Comparison of ENCODE assay signal across 17 cellular contexts in genomic region chr1:228913649-228914048, GRCh38.
"Had no signal": no experiment of that assay in that cellular context is flagged by ENCODE, and none has a peak within 500 bp of the region (broad histone marks: within the 10 kb centered on the region; RNA-seq: fewer than 3 reads in every experiment).

No MANE protein-coding gene starts in this region.

- H3K4me1 ChIP-seq: gastrocnemius medialis, prostate gland had no signal

- H3K36me3 ChIP-seq: brain microvascular endothelial cell, gastrocnemius medialis, prostate gland, stomach had no signal

- H3K27ac ChIP-seq: brain microvascular endothelial cell, gastrocnemius medialis, prostate gland, stomach had no signal

- H3K4me3 Mint-ChIP-seq: activated B cell treated with CpG ODN at 0.5 μM for 24 hours; activated CD4-positive, alpha-beta T cell treated with anti-CD3 and anti-CD28 coated beads, Interleukin-2, amount 10 ng/mL, durations not matched to agents 24 days and 14 days; activated CD8-positive, alpha-beta T cell treated with anti-CD3 and anti-CD28 coated beads, Interleukin-2, amount 10 ng/mL, durations not matched to agents 7 days and 5 days; activated naive CD8-positive, alpha-beta T cell treated with anti-CD3 and anti-CD28 coated beads, Interleukin-2, amount 10 ng/mL, durations not matched to agents 7 days and 5 days; dendritic cell treated with granulocyte-macrophage colony-stimulating factor and Interleukin-4, amounts not matched to agents 40 ng/mL and 50 ng/mL, for 4 days; naive thymus-derived CD4-positive, alpha-beta T cell had no signal

- H3K27me3 ChIP-seq: gastrocnemius medialis, stomach had no signal

- H3K27ac Mint-ChIP-seq: activated B cell treated with CpG ODN at 0.5 μM for 24 hours; activated CD4-positive, alpha-beta T cell treated with anti-CD3 and anti-CD28 coated beads, Interleukin-2, amount 10 ng/mL, durations not matched to agents 24 days and 14 days; activated CD8-positive, alpha-beta T cell treated with anti-CD3 and anti-CD28 coated beads, Interleukin-2, amount 10 ng/mL, durations not matched to agents 7 days and 5 days; activated naive CD8-positive, alpha-beta T cell treated with anti-CD3 and anti-CD28 coated beads, Interleukin-2, amount 10 ng/mL, durations not matched to agents 7 days and 5 days; dendritic cell treated with granulocyte-macrophage colony-stimulating factor and Interleukin-4, amounts not matched to agents 40 ng/mL and 50 ng/mL, for 4 days; naive thymus-derived CD4-positive, alpha-beta T cell had no signal

- DNase-seq: activated B cell treated with CpG ODN at 0.5 μM for 24 hours; activated CD4-positive, alpha-beta T cell treated with anti-CD3 and anti-CD28 coated beads, Interleukin-2, amount 10 ng/mL, durations not matched to agents 24 days and 14 days; activated CD8-positive, alpha-beta T cell treated with anti-CD3 and anti-CD28 coated beads, Interleukin-2, amount 10 ng/mL, durations not matched to agents 7 days and 5 days; activated naive CD4-positive, alpha-beta T cell; activated naive CD8-positive, alpha-beta T cell treated with anti-CD3 and anti-CD28 coated beads, Interleukin-2, amount 10 ng/mL, durations not matched to agents 7 days and 5 days; brain microvascular endothelial cell; cerebellar nuclear complex; gastrocnemius medialis; left colon; mammary epithelial cell; mucosa of descending colon; naive thymus-derived CD4-positive, alpha-beta T cell; stomach; SW 1271 had no signal

- H3K9me3 Mint-ChIP-seq: activated CD4-positive, alpha-beta T cell treated with anti-CD3 and anti-CD28 coated beads, Interleukin-2, amount 10 ng/mL, durations not matched to agents 24 days and 14 days had no signal

- H3K27me3 Mint-ChIP-seq: activated B cell treated with CpG ODN at 0.5 μM for 24 hours; activated naive CD8-positive, alpha-beta T cell treated with anti-CD3 and anti-CD28 coated beads, Interleukin-2, amount 10 ng/mL, durations not matched to agents 7 days and 5 days had no signal

- ATAC-seq: activated CD8-positive, alpha-beta T cell treated with anti-CD3 and anti-CD28 coated beads, Interleukin-2, amount 10 ng/mL, durations not matched to agents 7 days and 5 days; gastrocnemius medialis; left colon; mucosa of descending colon; naive thymus-derived CD4-positive, alpha-beta T cell; sciatic nerve had no signal

- H3K4me3 ChIP-seq: gastrocnemius medialis, mucosa of descending colon, prostate gland, stomach had no signal

- H3K9me3 ChIP-seq: gastrocnemius medialis, mucosa of descending colon, prostate gland, stomach had no signal

- H3K4me1 Mint-ChIP-seq: activated B cell treated with CpG ODN at 0.5 μM for 24 hours; activated CD4-positive, alpha-beta T cell treated with anti-CD3 and anti-CD28 coated beads, Interleukin-2, amount 10 ng/mL, durations not matched to agents 24 days and 14 days; activated naive CD8-positive, alpha-beta T cell treated with anti-CD3 and anti-CD28 coated beads, Interleukin-2, amount 10 ng/mL, durations not matched to agents 7 days and 5 days had no signal

- H3K36me3 Mint-ChIP-seq: activated naive CD8-positive, alpha-beta T cell treated with anti-CD3 and anti-CD28 coated beads, Interleukin-2, amount 10 ng/mL, durations not matched to agents 7 days and 5 days had no signal
